In the genomic region with DNA sequence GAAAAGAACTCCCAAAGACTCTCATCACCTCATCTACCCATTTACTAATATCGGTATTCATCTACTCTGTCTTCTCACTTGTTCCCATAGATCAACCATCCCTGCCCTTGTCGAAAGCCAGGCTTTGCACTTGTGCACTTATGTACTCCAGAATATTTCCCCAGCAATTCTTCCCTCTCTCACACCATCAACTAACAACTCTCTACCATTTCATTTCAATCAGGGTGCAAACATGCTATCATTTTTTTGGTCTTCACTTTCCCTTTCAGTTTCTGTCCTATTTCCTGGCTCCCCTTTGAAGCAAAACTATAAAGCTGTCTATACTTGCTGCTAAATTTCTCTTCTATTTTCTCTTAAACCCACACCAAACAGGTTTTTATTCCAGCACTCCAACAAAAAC, we compare ENCODE assay signal across 24 cellular contexts. TPM values are rescaled to one million over a fixed set of nuclear protein-coding genes. Genes with fewer than 3 reads are reported as not detected.
"Had no signal": no experiment of that assay in that cellular context is flagged by ENCODE, and none has a peak within 500 bp of the region (broad histone marks: within the 10 kb centered on the region; RNA-seq: fewer than 3 reads in every experiment).

No MANE protein-coding gene starts in this region.

- H3K27me3 Mint-ChIP-seq: activated CD4-positive, alpha-beta memory T cell treated with anti-CD3 and anti-CD28 coated beads for 36 hours; activated naive CD4-positive, alpha-beta T cell treated with anti-CD3 and anti-CD28 coated beads, Interleukin-2, amount 10 ng/mL, durations not matched to agents 7 days and 5 days; stimulated activated memory B cell treated with anti-CD40 and anti-IgM and Interleukin-4, amounts not matched to agents 10 μg/mL and 1 μg/mL and 100 μg/mL, for 72 hours had no signal

- H3K4me3 ChIP-seq: ascending aorta, gastrocnemius medialis, left ventricle myocardium inferior, spleen, thoracic aorta, upper lobe of right lung had no signal

- H3K36me3 ChIP-seq: ascending aorta, gastrocnemius medialis, left ventricle myocardium inferior, thoracic aorta, upper lobe of right lung had no signal

- DNase-seq: activated CD4-positive, alpha-beta memory T cell treated with anti-CD3 and anti-CD28 coated beads for 36 hours; activated CD4-positive, CD25-positive, alpha-beta regulatory T cell treated with anti-CD3 and anti-CD28 coated beads, Interleukin-2, amount 50 U/mL, for 72 hours; activated naive CD4-positive, alpha-beta T cell treated with anti-CD3 and anti-CD28 coated beads, Interleukin-2, amount 10 ng/mL, durations not matched to agents 7 days and 5 days; activated T-cell treated with anti-CD3 and anti-CD28 coated beads, Interleukin-2, amount 50 U/mL, for 4 hours; cortex of kidney; gastrocnemius medialis; head of caudate nucleus; kidney glomerular epithelial cell; left ventricle myocardium inferior; mammary epithelial cell; midbrain; retina; spleen; stimulated activated CD4-positive, alpha-beta T cell treated with anti-CD3 and anti-CD28 coated beads, Interleukin-4, amount 100 ng/mL, for 4 hours; upper lobe of right lung had no signal

- H3K27ac ChIP-seq: ascending aorta, gastrocnemius medialis, left ventricle myocardium inferior, thoracic aorta, upper lobe of right lung, VCaP had no signal

- H3K4me3 Mint-ChIP-seq: activated CD4-positive, alpha-beta memory T cell treated with anti-CD3 and anti-CD28 coated beads for 36 hours; activated naive CD4-positive, alpha-beta T cell treated with anti-CD3 and anti-CD28 coated beads, Interleukin-2, amount 10 ng/mL, durations not matched to agents 7 days and 5 days; activated T-cell treated with anti-CD3 and anti-CD28 coated beads, Interleukin-2, amount 50 U/mL, for 4 hours; neural crest cell; stimulated activated memory B cell treated with anti-CD40 and anti-IgM and Interleukin-4, amounts not matched to agents 10 μg/mL and 1 μg/mL and 100 μg/mL, for 72 hours had no signal

- H3K27me3 ChIP-seq: ascending aorta, gastrocnemius medialis, spleen, upper lobe of right lung had no signal

- H3K27ac Mint-ChIP-seq: activated CD4-positive, alpha-beta memory T cell treated with anti-CD3 and anti-CD28 coated beads for 36 hours; activated naive CD4-positive, alpha-beta T cell treated with anti-CD3 and anti-CD28 coated beads, Interleukin-2, amount 10 ng/mL, durations not matched to agents 7 days and 5 days; stimulated activated memory B cell treated with anti-CD40 and anti-IgM and Interleukin-4, amounts not matched to agents 10 μg/mL and 1 μg/mL and 100 μg/mL, for 72 hours had no signal

- ATAC-seq: esophagus mucosa; gastrocnemius medialis; stimulated activated memory B cell treated with anti-CD40 and anti-IgM and Interleukin-4, amounts not matched to agents 10 μg/mL and 1 μg/mL and 100 μg/mL, for 72 hours; upper lobe of right lung had no signal

- H3K36me3 Mint-ChIP-seq: activated CD4-positive, alpha-beta memory T cell treated with anti-CD3 and anti-CD28 coated beads for 36 hours; activated naive CD4-positive, alpha-beta T cell treated with anti-CD3 and anti-CD28 coated beads, Interleukin-2, amount 10 ng/mL, durations not matched to agents 7 days and 5 days; stimulated activated memory B cell treated with anti-CD40 and anti-IgM and Interleukin-4, amounts not matched to agents 10 μg/mL and 1 μg/mL and 100 μg/mL, for 72 hours had no signal

- H3K9me3 Mint-ChIP-seq: activated CD4-positive, alpha-beta memory T cell treated with anti-CD3 and anti-CD28 coated beads for 36 hours; activated naive CD4-positive, alpha-beta T cell treated with anti-CD3 and anti-CD28 coated beads, Interleukin-2, amount 10 ng/mL, durations not matched to agents 7 days and 5 days; activated T-cell treated with anti-CD3 and anti-CD28 coated beads, Interleukin-2, amount 50 U/mL, for 4 hours; neural crest cell; stimulated activated memory B cell treated with anti-CD40 and anti-IgM and Interleukin-4, amounts not matched to agents 10 μg/mL and 1 μg/mL and 100 μg/mL, for 72 hours had no signal

- H3K9me3 ChIP-seq: ascending aorta, gastrocnemius medialis, left ventricle myocardium inferior, spleen, thoracic aorta, upper lobe of right lung had no signal

RNA-seq across cellular contexts. Expression of gene C1orf105, which starts 6.7 kb away (rescaled TPM):
- total RNA-seq: activated CD4-positive, alpha-beta memory T cell treated with anti-CD3 and anti-CD28 coated beads for 36 hours; activated T-cell treated with anti-CD3 and anti-CD28 coated beads, Interleukin-2, amount 50 U/mL, for 4 hours; ascending aorta; esophagus mucosa; mammary epithelial cell; neural crest cell; omental fat pad; posterior vena cava; spleen; thoracic aorta; upper lobe of right lung had no signal
- polyA plus RNA-seq: adipose tissue, mammary epithelial cell, spleen had no signal
